4 cellular contexts compared by ENCODE assay signal in the genomic region with DNA sequence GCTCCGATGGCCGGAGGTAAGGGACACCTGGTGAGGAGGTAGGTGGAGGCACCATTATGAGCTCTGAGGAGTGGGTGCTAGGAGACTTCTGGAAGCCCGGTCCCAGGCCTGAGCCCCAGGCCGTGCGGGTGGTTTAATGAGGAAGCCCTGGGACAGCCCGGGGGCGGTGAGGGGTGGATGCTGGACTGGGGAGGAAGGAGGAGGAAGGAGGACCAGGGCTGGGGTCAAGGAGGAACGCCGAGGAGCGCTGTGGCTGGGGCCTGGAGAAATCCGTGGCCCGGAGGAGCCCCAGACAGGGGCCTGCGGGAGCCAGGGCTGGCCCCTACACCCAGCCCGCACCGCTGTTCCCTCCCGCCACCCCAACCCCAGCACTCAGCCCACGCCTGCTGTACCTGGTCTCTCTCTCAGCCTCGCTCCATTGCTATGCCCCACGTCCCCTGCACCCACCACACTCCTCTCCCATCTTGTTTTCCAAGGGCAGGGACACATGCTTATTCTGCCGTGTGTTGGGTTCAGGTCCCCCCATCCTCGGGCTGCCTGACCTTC. TPM values are rescaled to one million over a fixed set of nuclear protein-coding genes. Genes with fewer than 3 reads are reported as not detected.
"Had no signal": no experiment of that assay in that cellular context is flagged by ENCODE, and none has a peak within 500 bp of the region (broad histone marks: within the 10 kb centered on the region; RNA-seq: fewer than 3 reads in every experiment).

No MANE protein-coding gene starts in this region.

RNA-seq across cellular contexts. Expression of a gene that starts 0.9 kb away (rescaled TPM):
- total RNA-seq: dermis blood vessel endothelial cell, left ventricle myocardium inferior, right atrium auricular region had no signal
- polyA plus RNA-seq: naive thymus-derived CD8-positive, alpha-beta T cell had no signal
